ENCODE assay signal across 16 cellular contexts in genomic region chr12:117518594-117519270, GRCh38.
DNase-seq lines count a peak whose midpoint lies in the region; ATAC-seq and TF ChIP-seq lines count a peak whose summit lies in the region.
"Had no signal": no experiment of that assay in that cellular context is flagged by ENCODE, and none has a peak within 500 bp of the region (broad histone marks: within the 10 kb centered on the region; RNA-seq: fewer than 3 reads in every experiment).

No MANE protein-coding gene starts in this region.

- no TSS peak for BruUV-seq in Calu3 (replicated peaks; lab: Mats Ljungman, UMichigan)

- in situ Hi-C loops in SK-MEL-5 (cut with HindIII; ENCODE audit: low pct_unique_long_range_greater_than_20kb, low sequenced_read_pairs): no loop called here

- H3K4me1 ChIP-seq in prostate gland (replicated peaks): peaks cover 6% of the 10 kb centered on the region

- H3K4me3 Mint-ChIP-seq in Calu3 (ENCODE audit: low read depth, unreplicated experiment): no peak overlapping the region
- no peak overlapping the region for H3K4me3 Mint-ChIP-seq in T-helper 17 cell
- H3K4me3 Mint-ChIP-seq: activated CD4-positive, alpha-beta memory T cell treated with anti-CD3 and anti-CD28 coated beads for 36 hours; dendritic cell treated with granulocyte-macrophage colony-stimulating factor and Interleukin-4, amounts not matched to agents 40 ng/mL and 50 ng/mL, for 4 days; stimulated activated naive CD8-positive, alpha-beta T cell treated with anti-CD3 and anti-CD28 coated beads, Interleukin-15, amount 100 ng/mL, for 72 hours had no signal

- intact Hi-C loops in Calu3 (cut with micrococcal nuclease; ENCODE audit: unreplicated experiment): no loop called here
- intact Hi-C loops in left cardiac atrium (cut with DNase I): no loop called here
- intact Hi-C loops in prostate gland (cut with DNase I): no loop called here

- H3K9me3 Mint-ChIP-seq in Calu3 (ENCODE audit: low read depth, unreplicated experiment): no peaks in the 10 kb centered on the region
- H3K9me3 Mint-ChIP-seq: activated CD4-positive, alpha-beta memory T cell treated with anti-CD3 and anti-CD28 coated beads for 36 hours; dendritic cell treated with granulocyte-macrophage colony-stimulating factor and Interleukin-4, amounts not matched to agents 40 ng/mL and 50 ng/mL, for 4 days had no signal

- H3K27me3 Mint-ChIP-seq in Calu3 (ENCODE audit: unreplicated experiment) (peaks cover 58% of the 10 kb centered on the region), T-helper 17 cell (no peaks in the 10 kb centered on the region)
- H3K27me3 Mint-ChIP-seq: activated CD4-positive, alpha-beta memory T cell treated with anti-CD3 and anti-CD28 coated beads for 36 hours; stimulated activated naive CD8-positive, alpha-beta T cell treated with anti-CD3 and anti-CD28 coated beads, Interleukin-15, amount 100 ng/mL, for 72 hours had no signal

- WGBS in prostate gland: 40% methylated on average over 11 of the region's 11 CpGs

- no peak overlapping the region for H3K27ac ChIP-seq in prostate gland
- H3K27ac ChIP-seq: ovary had no signal

- no peak overlapping the region for H3K4me3 ChIP-seq in prostate gland
- H3K4me3 ChIP-seq: ovary had no signal

- H3K27me3 ChIP-seq in prostate gland (replicated peaks; ENCODE audit: insufficient read depth): no peaks in the 10 kb centered on the region
- H3K27me3 ChIP-seq: ovary had no signal

- CTCF ChIA-PET in Calu3 (lab: Charles Lee): no interaction called here

- peaks cover 7% of the 10 kb centered on the region for H3K4me1 Mint-ChIP-seq in Calu3 (ENCODE audit: low read depth, unreplicated experiment)
- H3K4me1 Mint-ChIP-seq in T-helper 17 cell: no peaks in the 10 kb centered on the region
- H3K4me1 Mint-ChIP-seq: stimulated activated naive CD8-positive, alpha-beta T cell treated with anti-CD3 and anti-CD28 coated beads, Interleukin-15, amount 100 ng/mL, for 72 hours had no signal

- H3K9me3 ChIP-seq in prostate gland: no peaks in the 10 kb centered on the region
- H3K9me3 ChIP-seq in T-helper 17 cell (ENCODE audit: control insufficient read depth, low read length, poor library complexity, severe bottlenecking): no peaks in the 10 kb centered on the region
- H3K9me3 ChIP-seq: ovary had no signal

- no peaks in the 10 kb centered on the region for H3K36me3 ChIP-seq in prostate gland
- H3K36me3 ChIP-seq: ovary had no signal

- no peak for TF ChIP-seq POLR2A in prostate gland (IDR thresholded peaks at IDR 0.05)

- peak; percentile 19 for DNase-seq in Calu3
- peak; percentile 9 for DNase-seq in SK-MEL-5 (ENCODE audit: low read depth, low spot score)
- DNase-seq in left cardiac atrium: peak; percentile 73
- peak; percentile 86 for DNase-seq in prostate gland (ENCODE audit: low spot score)
- no peak for DNase-seq in T-helper 17 cell
- no peak for DNase-seq in stimulated activated CD4-positive, alpha-beta T cell treated with anti-CD3 and anti-CD28 coated beads, Interleukin-2, amount 100 ng/mL, for 24 hours
- DNase-seq: activated CD4-positive, alpha-beta memory T cell treated with anti-CD3 and anti-CD28 coated beads for 36 hours; erythroblast; NCI-H1417; NCI-H226; ovary; stimulated activated naive CD8-positive, alpha-beta T cell treated with anti-CD3 and anti-CD28 coated beads, Interleukin-15, amount 100 ng/mL, for 72 hours had no signal

- TF ChIP-seq CTCF in Calu3 (IDR thresholded peaks at IDR 0.05; ENCODE audit: unreplicated experiment) (no peak), prostate gland (IDR thresholded peaks at IDR 0.05) (peak in 1 of 4 experiments; percentile 11)

- ATAC-seq in left cardiac atrium: peak in 1 of 2 donors; percentile 73
- ATAC-seq in T-helper 17 cell: no peak
- no peak for ATAC-seq in HG02981 (IDR thresholded peaks at IDR 0.05; ENCODE audit: unreplicated experiment)
- ATAC-seq in HG03571 (IDR thresholded peaks at IDR 0.05; ENCODE audit: unreplicated experiment): no peak
- ATAC-seq: SK-N-SH treated with all-trans-retinoic acid at 6 μM for 48 hours; stimulated activated naive CD8-positive, alpha-beta T cell treated with anti-CD3 and anti-CD28 coated beads, Interleukin-15, amount 100 ng/mL, for 72 hours had no signal

- H3K27ac Mint-ChIP-seq in Calu3 (ENCODE audit: unreplicated experiment): no peak overlapping the region
- no peak overlapping the region for H3K27ac Mint-ChIP-seq in T-helper 17 cell
- H3K27ac Mint-ChIP-seq: activated CD4-positive, alpha-beta memory T cell treated with anti-CD3 and anti-CD28 coated beads for 36 hours; dendritic cell treated with granulocyte-macrophage colony-stimulating factor and Interleukin-4, amounts not matched to agents 40 ng/mL and 50 ng/mL, for 4 days had no signal

- H3K36me3 Mint-ChIP-seq in Calu3 (ENCODE audit: insufficient read depth, unreplicated experiment) (no peaks in the 10 kb centered on the region), T-helper 17 cell (ENCODE audit: low read depth) (no peaks in the 10 kb centered on the region)
- H3K36me3 Mint-ChIP-seq: activated CD4-positive, alpha-beta memory T cell treated with anti-CD3 and anti-CD28 coated beads for 36 hours had no signal

Comparison
In these comparisons a context has a peak if more than half of its experiments do, and no peak if none do; other contexts are left out.
1. DNase-seq: peak in Calu3 (single experiment), SK-MEL-5 (single experiment), left cardiac atrium (single experiment) and prostate gland (single experiment); none in T-helper 17 cell (0 of 3) and stimulated activated CD4-positive, alpha-beta T cell treated with anti-CD3 and anti-CD28 coated beads, Interleukin-2, amount 100 ng/mL, for 24 hours (0 of 2).